ENCODE assay signal across 21 cellular contexts in the genomic region with DNA sequence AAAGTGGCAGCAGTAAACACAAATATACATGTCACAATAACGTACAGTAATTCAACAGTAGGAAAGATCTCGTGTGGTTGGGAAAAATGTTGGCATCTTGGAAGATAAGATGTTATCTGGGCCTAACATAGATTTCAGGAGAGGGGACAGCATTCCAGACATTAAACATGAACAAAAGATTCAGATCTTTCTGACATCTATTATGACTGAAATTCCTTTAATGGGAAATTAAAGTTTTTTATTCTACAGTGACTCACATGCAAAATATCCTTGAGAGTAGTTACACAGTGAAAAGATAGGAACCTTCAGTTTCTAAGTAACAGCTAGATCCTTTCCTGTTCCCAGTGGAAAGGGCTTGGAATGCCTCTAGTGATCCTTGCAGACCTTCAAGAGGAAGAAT. TPM values are rescaled to one million over a fixed set of nuclear protein-coding genes. Genes with fewer than 3 reads are reported as not detected.
DNase-seq lines count a peak whose midpoint lies in the region; ATAC-seq, FAIRE-seq and TF ChIP-seq lines count a peak whose summit lies in the region.
"Had no signal": no experiment of that assay in that cellular context is flagged by ENCODE, and none has a peak within 500 bp of the region (broad histone marks: within the 10 kb centered on the region; RNA-seq: fewer than 3 reads in every experiment).

No MANE protein-coding gene starts in this region.

- no peaks in the 10 kb centered on the region for H3K27me3 ChIP-seq in astrocyte (ENCODE audit: insufficient read depth, low read length)
- H3K27me3 ChIP-seq: uterus had no signal

- no peak for TF ChIP-seq CTCF in astrocyte (IDR thresholded peaks at IDR 0.05; ENCODE audit: insufficient read depth, low read depth, low read length)

- H3K9me3 Mint-ChIP-seq in astrocyte (ENCODE audit: unreplicated experiment): no peaks in the 10 kb centered on the region
- H3K9me3 Mint-ChIP-seq: stimulated activated naive CD8-positive, alpha-beta T cell treated with anti-CD3 and anti-CD28 coated beads, Interleukin-15, Interleukin-2, amounts not matched to agents 100 ng/mL and 50 ng/mL, for 24 hours had no signal

- no peak overlapping the region for H3K4me3 ChIP-seq in astrocyte (ENCODE audit: insufficient read depth, low read depth, low read length)
- H3K4me3 ChIP-seq: lung, uterus had no signal

- H3K9ac ChIP-seq in astrocyte (ENCODE audit: low read length): peak overlapping the region; percentile 29

- H4K20me1 ChIP-seq in astrocyte (ENCODE audit: insufficient read depth, low read length): no peaks in the 10 kb centered on the region

- no peaks in the 10 kb centered on the region for H3K9me3 ChIP-seq in astrocyte (ENCODE audit: insufficient read depth, low read depth, low read length)
- H3K9me3 ChIP-seq: uterus had no signal

- peak; percentile 71 for FAIRE-seq in astrocyte (lab: Jason Lieb, UNC)
- FAIRE-seq: GM18507, small intestine had no signal

- no peak for ATAC-seq in GM21619 (IDR thresholded peaks at IDR 0.05; ENCODE audit: unreplicated experiment)
- ATAC-seq in GM19397 (IDR thresholded peaks at IDR 0.05; ENCODE audit: unreplicated experiment): no peak
- ATAC-seq: activated CD8-positive, alpha-beta memory T cell treated with anti-CD3 and anti-CD28 coated beads, Interleukin-2, amount 10 ng/mL, durations not matched to agents 7 days and 5 days had no signal

- peak overlapping the region; percentile 48 for H3K27ac ChIP-seq in astrocyte (ENCODE audit: low read depth, low read length)
- H3K27ac ChIP-seq: epithelial cell of prostate, uterus, WERI-Rb-1 had no signal

- peaks cover 2% of the 10 kb centered on the region for H3K36me3 Mint-ChIP-seq in astrocyte (ENCODE audit: low read depth, unreplicated experiment)

- no peaks in the 10 kb centered on the region for H3K27me3 Mint-ChIP-seq in astrocyte (ENCODE audit: low read depth, unreplicated experiment)
- H3K27me3 Mint-ChIP-seq: activated CD8-positive, alpha-beta memory T cell treated with anti-CD3 and anti-CD28 coated beads, Interleukin-2, amount 10 ng/mL, durations not matched to agents 7 days and 5 days; stimulated activated naive CD8-positive, alpha-beta T cell treated with anti-CD3 and anti-CD28 coated beads, Interleukin-15, Interleukin-2, amounts not matched to agents 100 ng/mL and 50 ng/mL, for 24 hours had no signal

- H3K27ac Mint-ChIP-seq in astrocyte (ENCODE audit: unreplicated experiment): peak overlapping the region; percentile 23
- H3K27ac Mint-ChIP-seq: activated CD8-positive, alpha-beta memory T cell treated with anti-CD3 and anti-CD28 coated beads, Interleukin-2, amount 10 ng/mL, durations not matched to agents 7 days and 5 days had no signal

- DNase-seq in A172 (ENCODE audit: low spot score) (peak; percentile 79), HS-5 (ENCODE audit: low read depth) (peak; percentile 29), astrocyte (ENCODE audit: low read depth) (peak; percentile 60), hepatic stellate cell (ENCODE audit: low spot score) (peak; percentile 67), cortex of kidney (lab: John Stamatoyannopoulos, UW) (no peak), SHP77 treated with DMSO at 0.1 percent for 48 hours (lab: John Stamatoyannopoulos, UW) (no peak)
- DNase-seq: 8988T; activated CD8-positive, alpha-beta memory T cell treated with anti-CD3 and anti-CD28 coated beads, Interleukin-2, amount 10 ng/mL, durations not matched to agents 7 days and 5 days; activated naive CD4-positive, alpha-beta T cell treated with Interleukin-2 at 50 U/mL for 16 hours; Calu3; central memory CD4-positive, alpha-beta T cell; NCI-H1105 treated with DMSO at 0.1 percent for 48 hours; small intestine; uterus; WERI-Rb-1 had no signal

- H3K79me2 ChIP-seq in astrocyte (ENCODE audit: insufficient read depth, low read length): peaks cover 15% of the 10 kb centered on the region

- no peak overlapping the region for H3K4me3 Mint-ChIP-seq in astrocyte (ENCODE audit: unreplicated experiment)
- H3K4me3 Mint-ChIP-seq: activated CD8-positive, alpha-beta memory T cell treated with anti-CD3 and anti-CD28 coated beads, Interleukin-2, amount 10 ng/mL, durations not matched to agents 7 days and 5 days; stimulated activated naive CD8-positive, alpha-beta T cell treated with anti-CD3 and anti-CD28 coated beads, Interleukin-15, Interleukin-2, amounts not matched to agents 100 ng/mL and 50 ng/mL, for 24 hours had no signal

- H3K36me3 ChIP-seq in astrocyte (ENCODE audit: insufficient read depth, low read length): peaks cover 8% of the 10 kb centered on the region
- H3K36me3 ChIP-seq: uterus had no signal

- peaks cover 16% of the 10 kb centered on the region for H3K4me1 Mint-ChIP-seq in astrocyte (ENCODE audit: low read depth, unreplicated experiment)

- H2AFZ ChIP-seq in astrocyte (ENCODE audit: low read depth, low read length): no peak overlapping the region

- H3K4me2 ChIP-seq in astrocyte (ENCODE audit: low read length): peak overlapping the region; percentile 57

- peaks cover 14% of the 10 kb centered on the region for H3K4me1 ChIP-seq in astrocyte (ENCODE audit: insufficient read depth, low read length)
- H3K4me1 ChIP-seq: uterus had no signal

RNA-seq across cellular contexts. Expression of gene NDUFB5, which starts 9.2 kb away (rescaled TPM):
- 316 and 319 TPM in 2 replicates for total RNA-seq in A172 (2014; rRNA removed; shearing (Covaris generic))
- 73.7 and 86.4 TPM in 2 replicates for total RNA-seq in astrocyte

RNA-seq across cellular contexts. Expression of gene MRPL47, which starts 9.4 kb away (rescaled TPM):
- total RNA-seq in A172 (2014; rRNA removed; shearing (Covaris generic)): 184 and 189 TPM in 2 replicates
- total RNA-seq in astrocyte: 45.9 and 47.1 TPM in 2 replicates

RNA-seq across cellular contexts. Expression of gene USP13, which starts 39.0 kb away (rescaled TPM):
- total RNA-seq in A172 (2014; rRNA removed; shearing (Covaris generic)): 13.8 and 16.9 TPM in 2 replicates
- 6.7 and 7.4 TPM in 2 replicates for total RNA-seq in astrocyte

RNA-seq across cellular contexts. Expression of gene ACTL6A, which starts 51.1 kb away (rescaled TPM):
- 293 and 321 TPM in 2 replicates for total RNA-seq in A172 (2014; rRNA removed; shearing (Covaris generic))
- total RNA-seq in astrocyte: 43.2 and 47.0 TPM in 2 replicates

Comparison
In these comparisons a context has a peak if more than half of its experiments do, and no peak if none do; other contexts are left out.
1. DNase-seq: peak in A172 (single experiment), HS-5 (single experiment), astrocyte (single experiment) and hepatic stellate cell (single experiment); none in cortex of kidney (single experiment) and SHP77 treated with DMSO at 0.1 percent for 48 hours (single experiment).